In genomic region chr15:80507638-80508316, GRCh38 we compare ENCODE assay signal across 16 cellular contexts.
DNase-seq lines count a peak whose midpoint lies in the region; ATAC-seq and TF ChIP-seq lines count a peak whose summit lies in the region.
"Had no signal": no experiment of that assay in that cellular context is flagged by ENCODE, and none has a peak within 500 bp of the region (broad histone marks: within the 10 kb centered on the region; RNA-seq: fewer than 3 reads in every experiment).

No MANE protein-coding gene starts in this region.

- no peak overlapping the region for H3K4me3 ChIP-seq in heart right ventricle
- H3K4me3 ChIP-seq in brain microvascular endothelial cell (ENCODE audit: low read depth, low read length): no peak overlapping the region
- no peak overlapping the region for H3K4me3 ChIP-seq in right cardiac atrium (ENCODE audit: low read length)
- H3K4me3 ChIP-seq in aorta (ENCODE audit: low read length in 2 of 2): no peak overlapping the region
- H3K4me3 ChIP-seq: thyroid gland had no signal

- H3K27ac ChIP-seq in heart right ventricle: no peak overlapping the region
- H3K27ac ChIP-seq in brain microvascular endothelial cell: no peak overlapping the region
- no peak overlapping the region for H3K27ac ChIP-seq in right cardiac atrium (ENCODE audit: low read length)
- no peak overlapping the region for H3K27ac ChIP-seq in aorta (ENCODE audit: low read depth in 1 of 2, low read length in 2 of 2)
- H3K27ac ChIP-seq: RWPE1, thyroid gland had no signal

- H3K4me1 ChIP-seq in heart right ventricle (peaks cover 0 to 20% (median 6%) of the 10 kb centered on the region in 9 donors), right cardiac atrium (ENCODE audit: control insufficient read depth, insufficient read depth, low read length) (peaks cover 6% of the 10 kb centered on the region), aorta (ENCODE audit: control insufficient read depth in 1 of 2, insufficient read depth in 2 of 2, low read length in 2 of 2) (no peaks in the 10 kb centered on the region)

- ATAC-seq in heart right ventricle (peak in 5 of 8 donors; percentile 29 to 62 (median 54)), right cardiac atrium (peak; percentile 56 to 68), aorta (ENCODE audit: low FRiP score) (peak; percentile 68), HG03175 (IDR thresholded peaks at IDR 0.05; ENCODE audit: unreplicated experiment) (no peak)
- ATAC-seq in stimulated activated naive CD8-positive, alpha-beta T cell treated with anti-CD3 and anti-CD28 coated beads, Interleukin-15, Interleukin-2, amounts not matched to agents 100 U/mL and 50 U/mL, for 24 hours: no peak

- no peak for DNase-seq in heart right ventricle
- DNase-seq in cardiac septum (ENCODE audit: low spot score): no peak
- DNase-seq in brain microvascular endothelial cell: peak; percentile 26
- peak in 2 of 3 donors; percentile 54 to 59 for DNase-seq in right cardiac atrium
- no peak for DNase-seq in aorta
- no peak for DNase-seq in stimulated activated naive CD8-positive, alpha-beta T cell treated with anti-CD3 and anti-CD28 coated beads, Interleukin-15, Interleukin-2, amounts not matched to agents 100 U/mL and 50 U/mL, for 24 hours
- DNase-seq in ecto neural progenitor cell (ENCODE audit: low spot score): no peak
- DNase-seq: activated CD4-positive, alpha-beta T cell treated with anti-CD3 and anti-CD28 coated beads for 48 hours; activated T-cell treated with anti-CD3 and anti-CD28 coated beads, Interleukin-2, amount 50 U/mL, for 48 hours; amygdala; effector memory CD4-positive, alpha-beta T cell; NCI-H2029 treated with DMSO at 0.1 percent for 48 hours; NCI-H82; thyroid gland had no signal

- intact Hi-C loops in heart right ventricle (cut with DNase I) (loop anchor here in 1 of 10 donors (5.0 kb wide), 1 partner anchor 50 kb away; no protein-coding TSS in a partner anchor), cardiac septum (cut with DNase I) (loop anchor here (5.0 kb wide), 1 partner anchor 45 kb away; no protein-coding TSS in a partner anchor), right cardiac atrium (cut with DNase I) (no loop called here), aorta (cut with DNase I) (no loop called here)

- H3K36me3 ChIP-seq in heart right ventricle (no peaks in the 10 kb centered on the region), brain microvascular endothelial cell (replicated peaks) (no peaks in the 10 kb centered on the region), aorta (ENCODE audit: control insufficient read depth in 1 of 2, insufficient read depth in 2 of 2, low read length in 1 of 2) (peaks cover 0 to 2% of the 10 kb centered on the region in 2 donors)
- H3K36me3 ChIP-seq: thyroid gland had no signal

- WGBS in heart right ventricle, 2 donors: 63 to 67% methylated on average over 18 of the region's 18 CpGs
- WGBS in right cardiac atrium: 64% methylated on average over 18 of the region's 18 CpGs
- WGBS in aorta, 2 donors: 79 to 80% methylated on average over 18 of the region's 18 CpGs

- H3K27me3 ChIP-seq in heart right ventricle: no peaks in the 10 kb centered on the region
- H3K27me3 ChIP-seq in brain microvascular endothelial cell (replicated peaks): no peaks in the 10 kb centered on the region
- H3K27me3 ChIP-seq in right cardiac atrium (ENCODE audit: control insufficient read depth, insufficient read depth): no peaks in the 10 kb centered on the region
- H3K27me3 ChIP-seq in aorta (ENCODE audit: control insufficient read depth in 1 of 2, insufficient read depth in 2 of 2, low read length in 1 of 2): no peaks in the 10 kb centered on the region
- H3K27me3 ChIP-seq: thyroid gland had no signal

- in situ Hi-C loops in brain microvascular endothelial cell (cut with HindIII; ENCODE audit: low pct_ligation_motif_present, low sequenced_read_pairs): no loop called here

- H3K9me3 ChIP-seq in heart right ventricle (peaks cover 0 to 12% (median 0%) of the 10 kb centered on the region in 11 donors), right cardiac atrium (ENCODE audit: control insufficient read depth, low read length) (no peaks in the 10 kb centered on the region), aorta (ENCODE audit: control insufficient read depth, low read length) (no peaks in the 10 kb centered on the region)
- H3K9me3 ChIP-seq: thyroid gland had no signal

- no peak for TF ChIP-seq CTCF in heart right ventricle (IDR thresholded peaks at IDR 0.05)
- no peak for TF ChIP-seq CTCF in brain microvascular endothelial cell (IDR thresholded peaks at IDR 0.05; ENCODE audit: low read depth, low read length, missing control alignments)

Comparison
In these comparisons a context has a peak if more than half of its experiments do, and no peak if none do; other contexts are left out.
1. DNase-seq: peak in brain microvascular endothelial cell (single experiment) and right cardiac atrium (2 of 3); none in heart right ventricle (0 of 2), cardiac septum (single experiment), aorta (0 of 2), stimulated activated naive CD8-positive, alpha-beta T cell treated with anti-CD3 and anti-CD28 coated beads, Interleukin-15, Interleukin-2, amounts not matched to agents 100 U/mL and 50 U/mL, for 24 hours (single experiment) and ecto neural progenitor cell (single experiment).
2. ATAC-seq: peak in heart right ventricle (5 of 8), right cardiac atrium (2 of 2) and aorta (single experiment); none in HG03175 (single experiment) and stimulated activated naive CD8-positive, alpha-beta T cell treated with anti-CD3 and anti-CD28 coated beads, Interleukin-15, Interleukin-2, amounts not matched to agents 100 U/mL and 50 U/mL, for 24 hours (single experiment).